ENCODE assay signal across 9 cellular contexts in genomic region chr17:40517286-40517662, GRCh38. TPM values are rescaled to one million over a fixed set of nuclear protein-coding genes. Genes with fewer than 3 reads are reported as not detected.
DNase-seq lines count a peak whose midpoint lies in the region; ATAC-seq and TF ChIP-seq lines count a peak whose summit lies in the region.
"Had no signal": no experiment of that assay in that cellular context is flagged by ENCODE, and none has a peak within 500 bp of the region (broad histone marks: within the 10 kb centered on the region; RNA-seq: fewer than 3 reads in every experiment).

No MANE protein-coding gene starts in this region.

- POLR2A ChIA-PET in CD4-positive, alpha-beta T cell (lab: Charles Lee): interaction anchor here (0.6 to 6.1 kb wide), 26 partner anchors 8 to 1490 kb away, joined by 3 to 100 read pairs (median 4); partner anchors contain the start of genes CCR7, EIF1 and TOP2A
- POLR2A ChIA-PET in naive thymus-derived CD4-positive, alpha-beta T cell (lab: Charles Lee): interaction anchor here (0.6 to 2.1 kb wide), 23 partner anchors 10 to 1172 kb away, joined by 3 to 11 read pairs (median 4); partner anchors contain the start of genes CASC3 and TOP2A

- H3K4me3 Mint-ChIP-seq in CD4-positive, alpha-beta T cell: peak overlapping the region; percentile 83
- peak overlapping the region; percentile 70 for H3K4me3 Mint-ChIP-seq in activated naive CD8-positive, alpha-beta T cell treated with anti-CD3 and anti-CD28 coated beads for 36 hours
- peak overlapping the region; percentile 60 to 89 (median 84) for H3K4me3 Mint-ChIP-seq in naive thymus-derived CD4-positive, alpha-beta T cell

- ATAC-seq in CD4-positive, alpha-beta T cell (ENCODE audit: poor library complexity): no peak
- no peak for ATAC-seq in naive thymus-derived CD4-positive, alpha-beta T cell
- no peak for ATAC-seq in HG02870 (IDR thresholded peaks at IDR 0.05; ENCODE audit: unreplicated experiment)

- H3K9me3 ChIP-seq in CD4-positive, alpha-beta T cell (ENCODE audit: control insufficient read depth, low read length): no peaks in the 10 kb centered on the region
- no peaks in the 10 kb centered on the region for H3K9me3 ChIP-seq in naive thymus-derived CD4-positive, alpha-beta T cell (ENCODE audit: control insufficient read depth in 2 of 3, low read length in 3 of 3)

- H3K27ac Mint-ChIP-seq in CD4-positive, alpha-beta T cell: peak overlapping the region; percentile 86
- peak overlapping the region; percentile 83 for H3K27ac Mint-ChIP-seq in activated naive CD8-positive, alpha-beta T cell treated with anti-CD3 and anti-CD28 coated beads for 36 hours
- H3K27ac Mint-ChIP-seq in naive thymus-derived CD4-positive, alpha-beta T cell: peak overlapping the region; percentile 21 to 97 (median 91)

- H3K9me3 Mint-ChIP-seq in CD4-positive, alpha-beta T cell: no peaks in the 10 kb centered on the region
- peaks cover 5% of the 10 kb centered on the region for H3K9me3 Mint-ChIP-seq in activated naive CD8-positive, alpha-beta T cell treated with anti-CD3 and anti-CD28 coated beads for 36 hours
- H3K9me3 Mint-ChIP-seq in naive thymus-derived CD4-positive, alpha-beta T cell: peaks cover 0 to 8% (median 0%) of the 10 kb centered on the region in 11 donors

- no peaks in the 10 kb centered on the region for H3K27me3 Mint-ChIP-seq in CD4-positive, alpha-beta T cell
- H3K27me3 Mint-ChIP-seq in activated naive CD8-positive, alpha-beta T cell treated with anti-CD3 and anti-CD28 coated beads for 36 hours: peaks cover 12% of the 10 kb centered on the region
- H3K27me3 Mint-ChIP-seq in naive thymus-derived CD4-positive, alpha-beta T cell: peaks cover 0 to 12% (median 0%) of the 10 kb centered on the region in 5 donors

- H3K4me3 ChIP-seq in Jurkat, Clone E6-1 (ENCODE audit: low read length): peak overlapping the region; percentile 48
- H3K4me3 ChIP-seq in naive thymus-derived CD4-positive, alpha-beta T cell (ENCODE audit: low read length): peak overlapping the region; percentile 53

- no peak for TF ChIP-seq CTCF in CD4-positive, alpha-beta T cell (IDR thresholded peaks at IDR 0.05)

- no peaks in the 10 kb centered on the region for H3K36me3 ChIP-seq in naive thymus-derived CD4-positive, alpha-beta T cell (ENCODE audit: control insufficient read depth in 2 of 3, insufficient read depth in 3 of 3, low read length in 3 of 3)

- no peak overlapping the region for H3K27ac ChIP-seq in CD4-positive, alpha-beta T cell (ENCODE audit: low read depth, low read length)
- peak overlapping the region; percentile 10 for H3K27ac ChIP-seq in naive thymus-derived CD4-positive, alpha-beta T cell (ENCODE audit: low read depth, low read length)

- no peaks in the 10 kb centered on the region for H3K27me3 ChIP-seq in CD4-positive, alpha-beta T cell (ENCODE audit: control insufficient read depth, insufficient read depth, low read length)
- no peaks in the 10 kb centered on the region for H3K27me3 ChIP-seq in naive thymus-derived CD4-positive, alpha-beta T cell (ENCODE audit: control insufficient read depth in 2 of 2, insufficient read depth in 2 of 2, low read length in 2 of 2)

- H3K4me1 ChIP-seq in naive thymus-derived CD4-positive, alpha-beta T cell (ENCODE audit: control insufficient read depth in 2 of 2, insufficient read depth in 2 of 2, low read length in 2 of 2): peaks cover 47 to 55% of the 10 kb centered on the region in 2 donors

- intact Hi-C loops in CD4-positive, alpha-beta T cell (cut with DNase I, micrococcal nuclease): no loop called here
- intact Hi-C loops in naive thymus-derived CD4-positive, alpha-beta T cell (cut with micrococcal nuclease): loop anchor here (2.0 to 5.0 kb wide), 2 partner anchors 26 to 90 kb away; no protein-coding TSS in a partner anchor

- H3K4me1 Mint-ChIP-seq in CD4-positive, alpha-beta T cell (ENCODE audit: low read depth): peaks cover 62% of the 10 kb centered on the region
- peaks cover 48% of the 10 kb centered on the region for H3K4me1 Mint-ChIP-seq in activated naive CD8-positive, alpha-beta T cell treated with anti-CD3 and anti-CD28 coated beads for 36 hours
- H3K4me1 Mint-ChIP-seq in naive thymus-derived CD4-positive, alpha-beta T cell: peaks cover 35 to 78% (median 72%) of the 10 kb centered on the region in 7 donors

- no peak for DNase-seq in CD4-positive, alpha-beta T cell
- DNase-seq in Jurkat, Clone E6-1 (ENCODE audit: low read depth, low spot score): no peak
- no peak for DNase-seq in activated naive CD8-positive, alpha-beta T cell treated with anti-CD3 and anti-CD28 coated beads for 36 hours
- DNase-seq in naive thymus-derived CD4-positive, alpha-beta T cell: peak in 1 of 9 donors; percentile 19
- DNase-seq in effector CD8-positive, alpha-beta T cell (lab: John Stamatoyannopoulos, UW): no peak
- DNase-seq in HCEC 1CT: no peak
- DNase-seq in middle frontal gyrus (ENCODE audit: extremely low spot score, low spot score): no peak

- H3K36me3 Mint-ChIP-seq in CD4-positive, alpha-beta T cell (ENCODE audit: low read depth): no peaks in the 10 kb centered on the region
- H3K36me3 Mint-ChIP-seq in activated naive CD8-positive, alpha-beta T cell treated with anti-CD3 and anti-CD28 coated beads for 36 hours: peaks cover 10% of the 10 kb centered on the region
- H3K36me3 Mint-ChIP-seq in naive thymus-derived CD4-positive, alpha-beta T cell: peaks cover 0 to 51% (median 0%) of the 10 kb centered on the region in 5 donors

- CTCF ChIA-PET in CD4-positive, alpha-beta T cell (lab: Charles Lee): interaction anchor here (0.6 to 3.2 kb wide), 4 partner anchors 10 to 159 kb away, joined by 3 to 16 read pairs (median 4); no protein-coding TSS in a partner anchor
- CTCF ChIA-PET in naive thymus-derived CD4-positive, alpha-beta T cell (lab: Charles Lee): interaction anchor here (0.6 to 2.2 kb wide), 6 partner anchors 15 to 118 kb away, joined by 3 to 25 read pairs (median 5); no protein-coding TSS in a partner anchor

RNA-seq across cellular contexts. Expression of gene TNS4, which starts 15.9 kb away (rescaled TPM):
- total RNA-seq in CD4-positive, alpha-beta T cell: 1 to 10 TPM; 3.0 to 4.2 TPM
- 1.0 TPM for polyA plus RNA-seq in Jurkat, Clone E6-1 (2012; ENCODE audit: insufficient read depth, insufficient read length)
- total RNA-seq in activated naive CD8-positive, alpha-beta T cell treated with anti-CD3 and anti-CD28 coated beads for 36 hours: 1 to 10 TPM; 7.3 to 7.6 TPM
- 10 to 100 TPM in 1 of 5 experiments, 1 to 10 TPM in 2, not detected in 2; 1.2 to 10.3 (median 1.3) TPM for total RNA-seq in naive thymus-derived CD4-positive, alpha-beta T cell
- polyA plus RNA-seq in naive thymus-derived CD4-positive, alpha-beta T cell: not detected
- total RNA-seq: temporal lobe had no signal

RNA-seq across cellular contexts. Expression of gene CCR7, which starts 48.0 kb away (rescaled TPM):
- total RNA-seq in CD4-positive, alpha-beta T cell: 100 to 1,000 TPM; 170 to 180 TPM
- 6.1 TPM for polyA plus RNA-seq in Jurkat, Clone E6-1 (2012; ENCODE audit: insufficient read depth, insufficient read length)
- 100 to 1,000 TPM; 260 to 274 TPM for total RNA-seq in activated naive CD8-positive, alpha-beta T cell treated with anti-CD3 and anti-CD28 coated beads for 36 hours
- total RNA-seq in naive thymus-derived CD4-positive, alpha-beta T cell: 100 to 1,000 TPM; 153 to 675 (median 262) TPM
- polyA plus RNA-seq in naive thymus-derived CD4-positive, alpha-beta T cell: 1,000 to 10,000 TPM; 1,350 to 2,301 TPM

Comparison
In these comparisons a context has a peak if more than half of its experiments do, and no peak if none do; other contexts are left out.
1. intact Hi-C loops: an anchor here in naive thymus-derived CD4-positive, alpha-beta T cell (2.0 to 5.0 kb wide); none called in CD4-positive, alpha-beta T cell.